ENCODE assay signal across 27 cellular contexts in genomic region chr1:241177665-241178064, GRCh38.
DNase-seq lines count a peak whose midpoint lies in the region; ATAC-seq, FAIRE-seq and TF ChIP-seq lines count a peak whose summit lies in the region.
"Had no signal": no experiment of that assay in that cellular context is flagged by ENCODE, and none has a peak within 500 bp of the region (broad histone marks: within the 10 kb centered on the region; RNA-seq: fewer than 3 reads in every experiment).

No MANE protein-coding gene starts in this region.

- CTCF ChIA-PET in activated CD4-positive, alpha-beta T cell treated with anti-CD3 and anti-CD28 coated beads for 36 hours (lab: Charles Lee): no interaction called here
- CTCF ChIA-PET in A549 (lab: Yijun Ruan, JAX) (no interaction called here), K562 (lab: Yijun Ruan, JAX; ENCODE audit: low intra/inter-chr PET ratio) (no interaction called here)

- no peak for TF ChIP-seq CTCF in A549 (IDR thresholded peaks at IDR 0.05)
- no peak for TF ChIP-seq CTCF in K562 (IDR thresholded peaks at IDR 0.05 in 2 of 3, conservative IDR thresholded peaks at IDR 0.05 in 1 of 3; ENCODE audit: insufficient read depth in 2 of 3, low read depth in 1 of 3, low read length in 3 of 3)
- no peak for TF ChIP-seq CTCF in endothelial cell (IDR thresholded peaks at IDR 0.05; ENCODE audit: unreplicated experiment)
- TF ChIP-seq CTCF in right atrium auricular region (IDR thresholded peaks at IDR 0.05): no peak

- H3K27me3 ChIP-seq in K562 (ENCODE audit: control insufficient read depth in 2 of 2, insufficient read depth in 2 of 2, low read length in 2 of 2) (no peaks in the 10 kb centered on the region), right atrium auricular region (no peaks in the 10 kb centered on the region)
- H3K27me3 ChIP-seq: BE2C, BLaER1 had no signal

- BruUV-seq in K562 (replicated peaks; lab: Mats Ljungman, UMichigan): no TSS peak

- peaks cover 3% of the 10 kb centered on the region for H3K9me3 Mint-ChIP-seq in activated CD4-positive, alpha-beta T cell treated with anti-CD3 and anti-CD28 coated beads, Interleukin-2, amount 10 ng/mL, durations not matched to agents 24 days and 14 days
- H3K9me3 Mint-ChIP-seq in activated CD4-positive, alpha-beta T cell treated with anti-CD3 and anti-CD28 coated beads for 36 hours (ENCODE audit: low read depth): peaks cover 5% of the 10 kb centered on the region
- no peaks in the 10 kb centered on the region for H3K9me3 Mint-ChIP-seq in endothelial cell (ENCODE audit: unreplicated experiment)

- intact Hi-C loops in activated CD4-positive, alpha-beta T cell treated with anti-CD3 and anti-CD28 coated beads, Interleukin-2, amount 10 ng/mL, durations not matched to agents 24 days and 14 days (cut with micrococcal nuclease): no loop called here
- intact Hi-C loops in activated CD4-positive, alpha-beta T cell treated with anti-CD3 and anti-CD28 coated beads for 36 hours (cut with DNase I, micrococcal nuclease): no loop called here
- intact Hi-C loops in K562 (cut with micrococcal nuclease): no loop called here

- no peaks in the 10 kb centered on the region for H3K27me3 Mint-ChIP-seq in activated CD4-positive, alpha-beta T cell treated with anti-CD3 and anti-CD28 coated beads, Interleukin-2, amount 10 ng/mL, durations not matched to agents 24 days and 14 days
- H3K27me3 Mint-ChIP-seq in activated CD4-positive, alpha-beta T cell treated with anti-CD3 and anti-CD28 coated beads for 36 hours: no peaks in the 10 kb centered on the region
- H3K27me3 Mint-ChIP-seq in endothelial cell (ENCODE audit: unreplicated experiment): no peaks in the 10 kb centered on the region
- H3K27me3 Mint-ChIP-seq: CD4-positive, alpha-beta memory T cell; CD4-positive, CD25-positive, alpha-beta regulatory T cell had no signal

- no peaks in the 10 kb centered on the region for H4K20me1 ChIP-seq in K562 (replicated peaks; ENCODE audit: control insufficient read depth, insufficient read depth, low read length)
- H4K20me1 ChIP-seq: BLaER1 had no signal

- FAIRE-seq in A549 (lab: Jason Lieb, UNC) (no peak), K562 (lab: Jason Lieb, UNC) (no peak)
- FAIRE-seq: GM12878, GM12892, GM18507 had no signal

- no peak overlapping the region for H3K4me3 Mint-ChIP-seq in activated CD4-positive, alpha-beta T cell treated with anti-CD3 and anti-CD28 coated beads, Interleukin-2, amount 10 ng/mL, durations not matched to agents 24 days and 14 days
- H3K4me3 Mint-ChIP-seq in activated CD4-positive, alpha-beta T cell treated with anti-CD3 and anti-CD28 coated beads for 36 hours: no peak overlapping the region
- H3K4me3 Mint-ChIP-seq in endothelial cell (ENCODE audit: unreplicated experiment): no peak overlapping the region
- H3K4me3 Mint-ChIP-seq: CD14-positive monocyte; CD4-positive, CD25-positive, alpha-beta regulatory T cell; CD8-positive, alpha-beta memory T cell had no signal

- no peak overlapping the region for H3K9ac ChIP-seq in K562 (ENCODE audit: insufficient read depth in 1 of 2, low read depth in 2 of 2, low read length in 2 of 2)
- H3K9ac ChIP-seq: BLaER1 had no signal

- H3K9me1 ChIP-seq in K562 (ENCODE audit: control insufficient read depth, insufficient read depth, low read length): no peaks in the 10 kb centered on the region

- TF ChIP-seq POLR2A in A549 (IDR thresholded peaks at IDR 0.05; ENCODE audit: low read length) (no peak), K562 (conservative IDR thresholded peaks at IDR 0.05) (no peak)

- in situ Hi-C loops in K562 (cut with MboI): no loop called here

- H3K27ac ChIP-seq in A549: no peak overlapping the region
- H3K27ac ChIP-seq in K562 (ENCODE audit: extremely low read depth, low read depth, low read length): no peak overlapping the region
- no peak overlapping the region for H3K27ac ChIP-seq in right atrium auricular region
- H3K27ac ChIP-seq: 22Rv1, BLaER1 had no signal

- TF ChIP-seq EP300 in A549 (IDR thresholded peaks at IDR 0.05) (no peak), K562 (IDR thresholded peaks at IDR 0.05; ENCODE audit: low read length) (no peak)

- peak; percentile 3 for DNase-seq in activated CD4-positive, alpha-beta T cell treated with anti-CD3 and anti-CD28 coated beads, Interleukin-2, amount 10 ng/mL, durations not matched to agents 24 days and 14 days
- no peak for DNase-seq in activated CD4-positive, alpha-beta T cell treated with anti-CD3 and anti-CD28 coated beads for 36 hours
- DNase-seq in A549 (ENCODE audit: low read depth in 1 of 2, low spot score in 1 of 2): no peak
- DNase-seq in K562 (ENCODE audit: extremely low read depth in 1 of 4, low spot score in 3 of 4): no peak
- DNase-seq in endothelial cell (ENCODE audit: low spot score): no peak
- DNase-seq in right atrium auricular region (ENCODE audit: low spot score): no peak
- DNase-seq: ACHN; BE2C; C1 segment of cervical spinal cord; CD4-positive, alpha-beta memory T cell; CD4-positive, CD25-positive, alpha-beta regulatory T cell; CD8-positive, alpha-beta memory T cell; COR-L47; DMS 273 treated with DMSO at 0.1 percent for 48 hours; DMS153; DMS53; DMS79; DND-41; EL; GDM1 had no signal

- TF ChIP-seq RAD21 in A549 (conservative IDR thresholded peaks at IDR 0.05 in 1 of 2, IDR thresholded peaks at IDR 0.05 in 1 of 2): no peak
- TF ChIP-seq RAD21 in K562 (CRISPR knock-in tag; conservative IDR thresholded peaks at IDR 0.05 in 1 of 2, IDR thresholded peaks at IDR 0.05 in 1 of 2): no peak

- H3K4me2 ChIP-seq in A549: no peak overlapping the region
- H3K4me2 ChIP-seq in K562 (ENCODE audit: insufficient read depth, low read length): no peak overlapping the region
- H3K4me2 ChIP-seq: BLaER1 had no signal

- no peaks in the 10 kb centered on the region for H3K36me3 Mint-ChIP-seq in activated CD4-positive, alpha-beta T cell treated with anti-CD3 and anti-CD28 coated beads, Interleukin-2, amount 10 ng/mL, durations not matched to agents 24 days and 14 days (ENCODE audit: low read depth)
- no peaks in the 10 kb centered on the region for H3K36me3 Mint-ChIP-seq in activated CD4-positive, alpha-beta T cell treated with anti-CD3 and anti-CD28 coated beads for 36 hours (ENCODE audit: low read depth)
- H3K36me3 Mint-ChIP-seq in endothelial cell (ENCODE audit: low read depth, unreplicated experiment): no peaks in the 10 kb centered on the region
- H3K36me3 Mint-ChIP-seq: CD14-positive monocyte; CD4-positive, alpha-beta memory T cell; CD4-positive, CD25-positive, alpha-beta regulatory T cell; CD8-positive, alpha-beta memory T cell had no signal

- no peak overlapping the region for H2AFZ ChIP-seq in K562 (ENCODE audit: low read depth, low read length)

- H3K79me2 ChIP-seq in K562 (ENCODE audit: control insufficient read depth, insufficient read depth, low read length): no peaks in the 10 kb centered on the region

- H3K36me3 ChIP-seq in K562 (ENCODE audit: control insufficient read depth, insufficient read depth, low read length) (no peaks in the 10 kb centered on the region), right atrium auricular region (no peaks in the 10 kb centered on the region)
- H3K36me3 ChIP-seq: BE2C, BLaER1 had no signal

- H3K4me1 ChIP-seq in A549 (no peaks in the 10 kb centered on the region), K562 (replicated peaks in 1 of 2; ENCODE audit: control insufficient read depth in 2 of 2, insufficient read depth in 2 of 2, low read length in 2 of 2) (no peaks in the 10 kb centered on the region), right atrium auricular region (no peaks in the 10 kb centered on the region)
- H3K4me1 ChIP-seq: BE2C, BLaER1 had no signal

- H3K9me3 ChIP-seq in A549 (no peaks in the 10 kb centered on the region), K562 (replicated peaks; ENCODE audit: control insufficient read depth, insufficient read depth, low read depth, low read length) (peaks cover 3% of the 10 kb centered on the region; the same call in 1 of the 2 replicates), right atrium auricular region (no peaks in the 10 kb centered on the region)
- H3K9me3 ChIP-seq: BE2C, BLaER1 had no signal

- POLR2A ChIA-PET in activated CD4-positive, alpha-beta T cell treated with anti-CD3 and anti-CD28 coated beads for 36 hours (lab: Charles Lee): no interaction called here
- POLR2A ChIA-PET in A549 (lab: Yijun Ruan, JAX) (no interaction called here), K562 (lab: Yijun Ruan, JAX) (no interaction called here)

- H3K27ac Mint-ChIP-seq in activated CD4-positive, alpha-beta T cell treated with anti-CD3 and anti-CD28 coated beads, Interleukin-2, amount 10 ng/mL, durations not matched to agents 24 days and 14 days: no peak overlapping the region
- no peak overlapping the region for H3K27ac Mint-ChIP-seq in activated CD4-positive, alpha-beta T cell treated with anti-CD3 and anti-CD28 coated beads for 36 hours
- peak overlapping the region; percentile 33 for H3K27ac Mint-ChIP-seq in endothelial cell (ENCODE audit: unreplicated experiment)
- H3K27ac Mint-ChIP-seq: CD14-positive monocyte; CD4-positive, CD25-positive, alpha-beta regulatory T cell; CD8-positive, alpha-beta memory T cell had no signal

- ATAC-seq in activated CD4-positive, alpha-beta T cell treated with anti-CD3 and anti-CD28 coated beads for 36 hours: no peak
- ATAC-seq in A549: no peak
- ATAC-seq in K562: no peak
- ATAC-seq in GM21576 (IDR thresholded peaks at IDR 0.05; ENCODE audit: unreplicated experiment): no peak
- ATAC-seq: GM12878 had no signal

- 0% methylated on average over 1 of the region's 1 CpG for WGBS in A549 (ENCODE audit: missing lambda C conversion rate)
- 0% methylated on average over 1 of the region's 1 CpG for WGBS in K562 (ENCODE audit: insufficient coverage, low coverage, missing lambda C conversion rate)

- H3K4me3 ChIP-seq in A549: no peak overlapping the region
- no peak overlapping the region for H3K4me3 ChIP-seq in K562
- H3K4me3 ChIP-seq in right atrium auricular region: no peak overlapping the region
- H3K4me3 ChIP-seq: BLaER1, GM12878 had no signal

- no peaks in the 10 kb centered on the region for H3K4me1 Mint-ChIP-seq in activated CD4-positive, alpha-beta T cell treated with anti-CD3 and anti-CD28 coated beads, Interleukin-2, amount 10 ng/mL, durations not matched to agents 24 days and 14 days
- no peaks in the 10 kb centered on the region for H3K4me1 Mint-ChIP-seq in activated CD4-positive, alpha-beta T cell treated with anti-CD3 and anti-CD28 coated beads for 36 hours
- H3K4me1 Mint-ChIP-seq in endothelial cell (ENCODE audit: unreplicated experiment): peaks cover 24% of the 10 kb centered on the region
- H3K4me1 Mint-ChIP-seq: CD14-positive monocyte; CD4-positive, alpha-beta memory T cell; CD4-positive, CD25-positive, alpha-beta regulatory T cell; CD8-positive, alpha-beta memory T cell had no signal

TF ChIP-seq in A549, 52 proteins besides CTCF, POLR2A, EP300 and RAD21:
- no peak for TF ChIP-seq NFE2L2 (conservative IDR thresholded peaks at IDR 0.05; ENCODE audit: low read length)
- TF ChIP-seq MAFK (IDR thresholded peaks at IDR 0.05; ENCODE audit: partially characterized antibody): peak; percentile 86
TF ChIP-seq in A549: peak in this region for 1.

TF ChIP-seq in K562, 482 proteins besides CTCF, POLR2A, EP300 and RAD21 (continues in another document):
- peak; percentile 70 for TF ChIP-seq MAFF (IDR thresholded peaks at IDR 0.05; ENCODE audit: low read length)
- TF ChIP-seq MAFG (tag; conservative IDR thresholded peaks at IDR 0.05): peak; percentile 64
- TF ChIP-seq MTA3 (IDR thresholded peaks at IDR 0.05; ENCODE audit: borderline replicate concordance): no peak
- TF ChIP-seq ZNF316 (IDR thresholded peaks at IDR 0.05): peak; percentile 81
- TF ChIP-seq MAFK (IDR thresholded peaks at IDR 0.05; ENCODE audit: low read length): peak; percentile 82
